ENCODE assay signal across 37 cellular contexts in genomic region chr15:78390823-78391222, GRCh38. TPM values are rescaled to one million over a fixed set of nuclear protein-coding genes. Genes with fewer than 3 reads are reported as not detected.
DNase-seq lines count a peak whose midpoint lies in the region; ATAC-seq and TF ChIP-seq lines count a peak whose summit lies in the region.
"Had no signal": no experiment of that assay in that cellular context is flagged by ENCODE, and none has a peak within 500 bp of the region (broad histone marks: within the 10 kb centered on the region; RNA-seq: fewer than 3 reads in every experiment).

No MANE protein-coding gene starts in this region.

- no peak overlapping the region for H3K4me3 ChIP-seq in AG10803 (ENCODE audit: low read length)
- H3K4me3 ChIP-seq in HFF-Myc (replicated peaks; ENCODE audit: low read depth, low read length) = no peak overlapping the region
- H3K4me3 ChIP-seq: A549, adrenal gland, BLaER1, neural progenitor cell, pancreas, skin epidermis had no signal

- no peak overlapping the region for H3K27ac Mint-ChIP-seq in chondrocyte (ENCODE audit: unreplicated experiment)
- peak overlapping the region; percentile 72 to 95 (median 90) for H3K27ac Mint-ChIP-seq in nephron
- no peak overlapping the region for H3K27ac Mint-ChIP-seq in activated naive CD4-positive, alpha-beta T cell treated with anti-CD3 and anti-CD28 coated beads for 36 hours
- H3K27ac Mint-ChIP-seq: activated CD4-positive, alpha-beta memory T cell treated with anti-CD3 and anti-CD28 coated beads for 36 hours; activated T-helper 1 cell treated with anti-CD3 and anti-CD28 coated beads, Interleukin-12 subunit alpha, Interleukin-12 subunit beta, Interleukin-2, Interleukin-4 antibody, amounts not matched to agents 30 ng/mL and 10 ng/mL and 1 ng/mL, durations not matched to agents 14 hours and 24 hours and 36 hours; stimulated activated naive B cell treated with anti-CD40 and anti-IgM and Interleukin-4, amounts not matched to agents 10 μg/mL and 1 μg/mL and 100 μg/mL, for 72 hours had no signal

- H3K36me3 Mint-ChIP-seq in chondrocyte (ENCODE audit: low read depth) (no peaks in the 10 kb centered on the region), nephron (ENCODE audit: low read depth) (no peaks in the 10 kb centered on the region)
- H3K36me3 Mint-ChIP-seq in activated naive CD4-positive, alpha-beta T cell treated with anti-CD3 and anti-CD28 coated beads for 36 hours (ENCODE audit: low read depth) = no peaks in the 10 kb centered on the region
- H3K36me3 Mint-ChIP-seq: activated CD4-positive, alpha-beta memory T cell treated with anti-CD3 and anti-CD28 coated beads for 36 hours; brain; neural progenitor cell; stimulated activated naive B cell treated with anti-CD40 and anti-IgM and Interleukin-4, amounts not matched to agents 10 μg/mL and 1 μg/mL and 100 μg/mL, for 72 hours had no signal

- peaks cover 12% of the 10 kb centered on the region for H3K4me1 Mint-ChIP-seq in chondrocyte (ENCODE audit: low read depth)
- H3K4me1 Mint-ChIP-seq in nephron = peaks cover 41% of the 10 kb centered on the region
- H3K4me1 Mint-ChIP-seq in activated naive CD4-positive, alpha-beta T cell treated with anti-CD3 and anti-CD28 coated beads for 36 hours (ENCODE audit: low read depth) = no peaks in the 10 kb centered on the region
- H3K4me1 Mint-ChIP-seq: stimulated activated naive B cell treated with anti-CD40 and anti-IgM and Interleukin-4, amounts not matched to agents 10 μg/mL and 1 μg/mL and 100 μg/mL, for 72 hours had no signal

- intact Hi-C loops in activated naive CD4-positive, alpha-beta T cell treated with anti-CD3 and anti-CD28 coated beads for 36 hours (cut with micrococcal nuclease) = no loop called here

- ATAC-seq in HG03045 (IDR thresholded peaks at IDR 0.05; ENCODE audit: unreplicated experiment) = no peak
- ATAC-seq: A549; left lobe of liver; pancreas; Right ventricle myocardium inferior; stimulated activated naive B cell treated with anti-CD40 and anti-IgM and Interleukin-4, amounts not matched to agents 10 μg/mL and 1 μg/mL and 100 μg/mL, for 72 hours had no signal

- DNase-seq in AG10803 (ENCODE audit: low read depth) (peak; percentile 82), HFF-Myc (ENCODE audit: extremely low read depth, low read depth) (peak; percentile 68), chondrocyte (ENCODE audit: low spot score) (peak; percentile 24), cerebellar cortex (ENCODE audit: low spot score) (no peak), germinal center (ENCODE audit: low spot score) (no peak)
- DNase-seq in activated naive CD4-positive, alpha-beta T cell treated with anti-CD3 and anti-CD28 coated beads for 36 hours = no peak
- DNase-seq: activated CD4-positive, alpha-beta memory T cell treated with anti-CD3 and anti-CD28 coated beads for 36 hours; activated CD4-positive, alpha-beta T cell treated with anti-CD3 and anti-CD28 coated beads for 1 hour; activated CD8-positive, alpha-beta memory T cell treated with anti-CD3 and anti-CD28 coated beads, Interleukin-2, amount 50 U/mL, for 48 hours; activated naive CD4-positive, alpha-beta T cell treated with Interleukin-2 at 50 U/mL for 16 hours; adrenal gland; DMS153; KBM-7; mesenchymal stem cell; MM.1S; NCI-H1417 treated with DMSO at 0.1 percent for 48 hours; NCI-H2081; NCI-H526 treated with DMSO at 0.1 percent for 48 hours; NK-92 treated with Interleukin-12 subunit alpha and Interleukin-12 subunit beta, amount 100 ng/mL, for 24 hours; pancreas; stimulated activated naive B cell treated with anti-CD40 and anti-IgM and Interleukin-4, amounts not matched to agents 10 μg/mL and 1 μg/mL and 100 μg/mL, for 72 hours; T-helper 2 cell had no signal

- H3K9me3 Mint-ChIP-seq in chondrocyte (ENCODE audit: low read depth) (no peaks in the 10 kb centered on the region), nephron (no peaks in the 10 kb centered on the region)
- H3K9me3 Mint-ChIP-seq in activated naive CD4-positive, alpha-beta T cell treated with anti-CD3 and anti-CD28 coated beads for 36 hours = no peaks in the 10 kb centered on the region
- H3K9me3 Mint-ChIP-seq: activated CD4-positive, alpha-beta memory T cell treated with anti-CD3 and anti-CD28 coated beads for 36 hours; activated T-helper 1 cell treated with anti-CD3 and anti-CD28 coated beads, Interleukin-12 subunit alpha, Interleukin-12 subunit beta, Interleukin-2, Interleukin-4 antibody, amounts not matched to agents 30 ng/mL and 10 ng/mL and 1 ng/mL, durations not matched to agents 14 hours and 24 hours and 36 hours; neural progenitor cell had no signal

- no peak for TF ChIP-seq CTCF in AG10803 (conservative IDR thresholded peaks at IDR 0.05; ENCODE audit: low read length)
- TF ChIP-seq CTCF in HFF-Myc (IDR thresholded peaks at IDR 0.05; ENCODE audit: low read depth, low read length, missing control alignments) = no peak
- no peak for TF ChIP-seq CTCF in chondrocyte (IDR thresholded peaks at IDR 0.05)
- no peak for TF ChIP-seq CTCF in nephron (IDR thresholded peaks at IDR 0.05; ENCODE audit: unreplicated experiment in 3 of 3)

- H3K4me3 Mint-ChIP-seq in chondrocyte (ENCODE audit: unreplicated experiment) (no peak overlapping the region), nephron (no peak overlapping the region)
- no peak overlapping the region for H3K4me3 Mint-ChIP-seq in activated naive CD4-positive, alpha-beta T cell treated with anti-CD3 and anti-CD28 coated beads for 36 hours
- H3K4me3 Mint-ChIP-seq: activated CD4-positive, alpha-beta memory T cell treated with anti-CD3 and anti-CD28 coated beads for 36 hours; activated T-helper 1 cell treated with anti-CD3 and anti-CD28 coated beads, Interleukin-12 subunit alpha, Interleukin-12 subunit beta, Interleukin-2, Interleukin-4 antibody, amounts not matched to agents 30 ng/mL and 10 ng/mL and 1 ng/mL, durations not matched to agents 14 hours and 24 hours and 36 hours; neural progenitor cell; stimulated activated naive B cell treated with anti-CD40 and anti-IgM and Interleukin-4, amounts not matched to agents 10 μg/mL and 1 μg/mL and 100 μg/mL, for 72 hours had no signal

- CTCF ChIA-PET in activated naive CD4-positive, alpha-beta T cell treated with anti-CD3 and anti-CD28 coated beads for 36 hours (lab: Charles Lee) = interaction anchor here (1.2 kb wide), 1 partner anchor 32 kb away, joined by 3 read pairs; no protein-coding TSS in a partner anchor

- peaks cover 10% of the 10 kb centered on the region for H3K27me3 Mint-ChIP-seq in chondrocyte (ENCODE audit: low read depth)
- peaks cover 21% of the 10 kb centered on the region for H3K27me3 Mint-ChIP-seq in nephron (ENCODE audit: low read depth)
- H3K27me3 Mint-ChIP-seq in activated naive CD4-positive, alpha-beta T cell treated with anti-CD3 and anti-CD28 coated beads for 36 hours (ENCODE audit: low read depth) = peaks cover 4% of the 10 kb centered on the region

RNA-seq across cellular contexts. Expression of gene IREB2, which starts 47.2 kb away (rescaled TPM):
- total RNA-seq in chondrocyte = 54.0 to 56.1 TPM (median 54.3 TPM) in 3 replicates
- total RNA-seq in activated naive CD4-positive, alpha-beta T cell treated with anti-CD3 and anti-CD28 coated beads for 36 hours = 10 to 100 TPM; 47.6 to 51.7 TPM

RNA-seq across cellular contexts. Expression of gene CRABP1, which starts 50.7 kb away (rescaled TPM):
- total RNA-seq in chondrocyte = not detected in 3 replicates
- total RNA-seq in activated naive CD4-positive, alpha-beta T cell treated with anti-CD3 and anti-CD28 coated beads for 36 hours = under 1 TPM; 0.38 to 0.52 TPM
- total RNA-seq: activated CD4-positive, alpha-beta memory T cell treated with anti-CD3 and anti-CD28 coated beads for 36 hours; activated T-helper 1 cell treated with anti-CD3 and anti-CD28 coated beads, Interleukin-12 subunit alpha, Interleukin-12 subunit beta, Interleukin-2, Interleukin-4 antibody, amounts not matched to agents 30 ng/mL and 10 ng/mL and 1 ng/mL, durations not matched to agents 14 hours and 24 hours and 36 hours; endothelial cell of umbilical vein; fibroblast of villous mesenchyme; H4; renal cortical epithelial cell; Right ventricle myocardium inferior; ureter had no signal

Comparison
In these comparisons a context has a peak if more than half of its experiments do, and no peak if none do; other contexts are left out.
1. DNase-seq: peak in AG10803 (single experiment), HFF-Myc (single experiment) and chondrocyte (single experiment); none in cerebellar cortex (single experiment), germinal center (single experiment) and activated naive CD4-positive, alpha-beta T cell treated with anti-CD3 and anti-CD28 coated beads for 36 hours (single experiment).
2. H3K27ac Mint-ChIP-seq: peak in nephron (3 of 3); none in chondrocyte (single experiment) and activated naive CD4-positive, alpha-beta T cell treated with anti-CD3 and anti-CD28 coated beads for 36 hours (single experiment).